ENCODE assay signal across 8 cellular contexts in genomic region chr1:168084396-168085231, GRCh38. TPM values are rescaled to one million over a fixed set of nuclear protein-coding genes. Genes with fewer than 3 reads are reported as not detected.
DNase-seq lines count a peak whose midpoint lies in the region; ATAC-seq, FAIRE-seq and TF ChIP-seq lines count a peak whose summit lies in the region.

No MANE protein-coding gene starts in this region.

- 42% methylated on average over 13 of the region's 13 CpGs for WGBS in GM12878 (ENCODE audit: insufficient coverage, insufficient replicate concordance, low lambda C conversion rate, missing lambda C conversion rate)

- peak; percentile 29 for DNase-seq in NCI-H1105 treated with DMSO at 0.1 percent for 48 hours (lab: John Stamatoyannopoulos, UW)
- DNase-seq in NCI-H1105 (lab: John Stamatoyannopoulos, UW) = no peak
- DNase-seq in HuH-7.5 (ENCODE audit: low spot score) = peak; percentile 58
- DNase-seq in UCSD-AML1 (lab: John Stamatoyannopoulos, UW; ENCODE audit: unreplicated experiment) = peak; percentile 57
- no peak for DNase-seq in GM12878 (ENCODE audit: low read depth, low spot score)
- DNase-seq in iris pigment epithelial cell (ENCODE audit: low read depth) = peak; percentile 35
- peak; percentile 67 for DNase-seq in stimulated activated CD4-positive, alpha-beta T cell treated with anti-CD3 and anti-CD28 coated beads, Interleukin-4, amount 100 ng/mL, for 24 hours

- in situ Hi-C loops in GM12878 (cut with MboI) = no loop called here

- SMC1A ChIA-PET in GM12878 (lab: Charles Lee; ENCODE audit: uncharacterized antibody, unreplicated experiment) = interaction anchor here (0.6 to 1.9 kb wide), 6 partner anchors 9 to 237 kb away, joined by 3 to 6 read pairs (median 3); no protein-coding TSS in a partner anchor

- H3K4me2 ChIP-seq in GM12878 (ENCODE audit: control insufficient read depth, insufficient read depth) = no peak overlapping the region

- POLR2A ChIA-PET in GM12878 (lab: Charles Lee) = interaction anchor here (0.7 to 1.4 kb wide), 2 partner anchors 142 to 730 kb away, joined by 3 read pairs; partner anchors contain the start of gene SFT2D2

- H3K9ac ChIP-seq in GM12878 (ENCODE audit: control insufficient read depth, insufficient read depth, low read length) = no peak overlapping the region

- TF ChIP-seq EP300 in GM12878 (IDR thresholded peaks at IDR 0.05; ENCODE audit: borderline replicate concordance in 1 of 2, control insufficient read depth in 1 of 2, low read depth in 2 of 2, low read length in 2 of 2) = no peak

- H3K36me3 ChIP-seq in GM12878 (ENCODE audit: control insufficient read depth in 2 of 2, insufficient read depth in 2 of 2, low read length in 1 of 2) = no peaks in the 10 kb centered on the region

- intact Hi-C loops in GM12878 (cut with micrococcal nuclease; ENCODE audit: unreplicated experiment) = loop anchor here (2.0 to 10.0 kb wide), 4 partner anchors 56 to 367 kb away; partner anchors contain the start of gene SFT2D2

- ATAC-seq in GM12878 (peak; percentile 81), GM18520 (IDR thresholded peaks at IDR 0.05; ENCODE audit: unreplicated experiment) (no peak)

- no peaks in the 10 kb centered on the region for H3K4me1 ChIP-seq in GM12878 (ENCODE audit: control insufficient read depth, insufficient read depth, low read length)

- TF ChIP-seq POLR2A in GM12878 (IDR thresholded peaks at IDR 0.05; ENCODE audit: low read depth, low read length) = no peak

- BruUV-seq in GM12878 (replicated peaks; lab: Mats Ljungman, UMichigan) = no TSS peak

- FAIRE-seq in GM12878 (lab: Jason Lieb, UNC) = no peak

- peak; percentile 42 for TF ChIP-seq RAD21 in GM12878 (IDR thresholded peaks at IDR 0.05; ENCODE audit: insufficient read depth, low read depth, low read length)

- no peak overlapping the region for H3K27ac ChIP-seq in GM12878 (ENCODE audit: control insufficient read depth, insufficient read depth)

- H3K79me2 ChIP-seq in GM12878 (ENCODE audit: control insufficient read depth, insufficient read depth, low read length) = no peaks in the 10 kb centered on the region

- 0 out of 4 replicates have a peak, but pooled peaks cover 0 to 1% of the 10 kb centered on the region in 2 experiments for H3K27me3 ChIP-seq in GM12878 (replicated peaks in 1 of 2; ENCODE audit: control insufficient read depth in 2 of 2, insufficient read depth in 2 of 2, low read length in 1 of 2)

- no peaks in the 10 kb centered on the region for H4K20me1 ChIP-seq in GM12878 (ENCODE audit: control insufficient read depth, insufficient read depth)

- CTCF ChIA-PET in GM12878 (lab: Yijun Ruan, JAX) = interaction anchor here (0.7 to 7.2 kb wide), 27 partner anchors 9 to 1567 kb away, joined by 3 to 95 read pairs (median 4); partner anchors contain the start of genes DCAF6 and MPC2

- no peaks in the 10 kb centered on the region for H3K9me3 ChIP-seq in GM12878 (replicated peaks; ENCODE audit: control insufficient read depth, insufficient read depth, low read length)

- peak; percentile 67 to 94 (median 87) for TF ChIP-seq CTCF in GM12878 (IDR thresholded peaks at IDR 0.05 in 2 of 3, conservative IDR thresholded peaks at IDR 0.05 in 1 of 3; ENCODE audit: control insufficient read depth in 2 of 3, extremely low read depth in 1 of 3, insufficient read depth in 1 of 3, low read depth in 3 of 3, low read length in 3 of 3)

- RAD21 ChIA-PET in GM12878 (lab: Charles Lee; ENCODE audit: unreplicated experiment) = interaction anchor here (0.8 to 4.1 kb wide), 4 partner anchors 61 to 277 kb away, joined by 3 to 18 read pairs (median 4); no protein-coding TSS in a partner anchor

- no peak overlapping the region for H2AFZ ChIP-seq in GM12878 (ENCODE audit: control insufficient read depth, low read depth, low read length)

- no peak overlapping the region for H3K4me3 ChIP-seq in GM12878

TF ChIP-seq in GM12878, 131 proteins besides CTCF, POLR2A, EP300 and RAD21 (continues in another document):
- TF ChIP-seq EED (IDR thresholded peaks at IDR 0.05; ENCODE audit: low read depth) (no peak), USF2 (IDR thresholded peaks at IDR 0.05; ENCODE audit: borderline replicate concordance, low read depth, low read length) (no peak), MEF2A (IDR thresholded peaks at IDR 0.05; ENCODE audit: insufficient read depth, low read depth, low read length) (no peak), YY1 (IDR thresholded peaks at IDR 0.05; ENCODE audit: low read depth, low read length) (0 out of 2 replicates have a peak, but pooled peaks have one; percentile 34), POU2F2 (IDR thresholded peaks at IDR 0.05; ENCODE audit: borderline replicate concordance, low read depth, low read length) (no peak), TAF1 (IDR thresholded peaks at IDR 0.05; ENCODE audit: borderline replicate concordance, low read depth, low read length) (no peak), SIX5 (IDR thresholded peaks at IDR 0.05; ENCODE audit: low read depth, low read length, severe bottlenecking) (no peak), BCLAF1 (IDR thresholded peaks at IDR 0.05) (no peak), GABPA (IDR thresholded peaks at IDR 0.05; ENCODE audit: low read depth) (no peak)
- TF ChIP-seq, protein P1, sequence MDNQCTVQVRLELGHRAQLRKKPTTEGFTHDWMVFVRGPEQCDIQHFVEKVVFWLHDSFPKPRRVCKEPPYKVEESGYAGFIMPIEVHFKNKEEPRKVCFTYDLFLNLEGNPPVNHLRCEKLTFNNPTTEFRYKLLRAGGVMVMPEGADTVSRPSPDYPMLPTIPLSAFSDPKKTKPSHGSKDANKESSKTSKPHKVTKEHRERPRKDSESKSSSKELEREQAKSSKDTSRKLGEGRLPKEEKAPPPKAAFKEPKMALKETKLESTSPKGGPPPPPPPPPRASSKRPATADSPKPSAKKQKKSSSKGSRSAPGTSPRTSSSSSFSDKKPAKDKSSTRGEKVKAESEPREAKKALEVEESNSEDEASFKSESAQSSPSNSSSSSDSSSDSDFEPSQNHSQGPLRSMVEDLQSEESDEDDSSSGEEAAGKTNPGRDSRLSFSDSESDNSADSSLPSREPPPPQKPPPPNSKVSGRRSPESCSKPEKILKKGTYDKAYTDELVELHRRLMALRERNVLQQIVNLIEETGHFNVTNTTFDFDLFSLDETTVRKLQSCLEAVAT (IDR thresholded peaks at IDR 0.05) = no peak

RNA-seq across cellular contexts. Expression of gene GPR161, which starts 52.1 kb away (rescaled TPM):
- not detected in 2 replicates for total RNA-seq in GM12878 (2013; cell fraction: nucleolus; rRNA removed)
- total RNA-seq in GM12878 (2014; rRNA removed) = 0.17 and 0.71 TPM in 2 replicates
- total RNA-seq in GM12878 (2014; rRNA removed; fragmentation: Illumina TruSeq; extraction: Trizol) = 0.28 and 0.49 TPM in 2 replicates
- total RNA-seq in GM12878 (2021) = 0.46 and 0.61 TPM in 2 replicates
- 0.09 TPM for polyA plus RNA-seq in GM12878 (2011; ENCODE audit: low read depth)
- not detected in 2 replicates for polyA plus RNA-seq in GM12878 (2011; rRNA removed)
- polyA plus RNA-seq in GM12878 (2011; cell fraction: cytosol; rRNA removed) = 0.05 TPM in 1 of 2 replicates, not detected in the other
- 0.04 and 0.09 TPM in 2 replicates for polyA plus RNA-seq in GM12878 (2011; cell fraction: nucleus; rRNA removed)
- polyA plus RNA-seq in GM12878 (2012) = 0.08 and 0.21 TPM in 2 replicates
- polyA plus RNA-seq in GM12878 (2014; fragmentation: Illumina TruSeq; extraction: Trizol) = 0.22 and 0.43 TPM in 2 replicates
- under 1 TPM in 1 of 2 experiments, not detected in 1; 0.07 TPM for polyA plus RNA-seq in GM12878 (2014; fragmentation: Nextera tagmentation; extraction: Ambion mirVana)
- polyA plus RNA-seq in GM12878 (2014; rRNA removed) = 0.13 and 0.29 TPM in 2 replicates
- polyA plus RNA-seq in GM12878 (2016; fragmentation: Nextera tagmentation; extraction: Ambion mirVana) = under 1 TPM; 0.08 to 0.39 TPM
- not detected in 2 replicates for polyA minus RNA-seq in GM12878 (2011; rRNA and poly(A)+ RNA removed)
- not detected in 2 replicates for polyA minus RNA-seq in GM12878 (2011; cell fraction: cytosol; rRNA and poly(A)+ RNA removed)
- polyA minus RNA-seq in GM12878 (2011; cell fraction: nucleus; rRNA and poly(A)+ RNA removed) = not detected in 2 replicates

Comparison
In these comparisons a context has a peak if more than half of its experiments do, and no peak if none do; other contexts are left out.
1. DNase-seq: peak in NCI-H1105 treated with DMSO at 0.1 percent for 48 hours (single experiment), HuH-7.5 (single experiment), UCSD-AML1 (single experiment), iris pigment epithelial cell (single experiment) and stimulated activated CD4-positive, alpha-beta T cell treated with anti-CD3 and anti-CD28 coated beads, Interleukin-4, amount 100 ng/mL, for 24 hours (single experiment); none in NCI-H1105 (single experiment) and GM12878 (single experiment).